Comparison of ENCODE assay signal across 8 cellular contexts in the genomic region with DNA sequence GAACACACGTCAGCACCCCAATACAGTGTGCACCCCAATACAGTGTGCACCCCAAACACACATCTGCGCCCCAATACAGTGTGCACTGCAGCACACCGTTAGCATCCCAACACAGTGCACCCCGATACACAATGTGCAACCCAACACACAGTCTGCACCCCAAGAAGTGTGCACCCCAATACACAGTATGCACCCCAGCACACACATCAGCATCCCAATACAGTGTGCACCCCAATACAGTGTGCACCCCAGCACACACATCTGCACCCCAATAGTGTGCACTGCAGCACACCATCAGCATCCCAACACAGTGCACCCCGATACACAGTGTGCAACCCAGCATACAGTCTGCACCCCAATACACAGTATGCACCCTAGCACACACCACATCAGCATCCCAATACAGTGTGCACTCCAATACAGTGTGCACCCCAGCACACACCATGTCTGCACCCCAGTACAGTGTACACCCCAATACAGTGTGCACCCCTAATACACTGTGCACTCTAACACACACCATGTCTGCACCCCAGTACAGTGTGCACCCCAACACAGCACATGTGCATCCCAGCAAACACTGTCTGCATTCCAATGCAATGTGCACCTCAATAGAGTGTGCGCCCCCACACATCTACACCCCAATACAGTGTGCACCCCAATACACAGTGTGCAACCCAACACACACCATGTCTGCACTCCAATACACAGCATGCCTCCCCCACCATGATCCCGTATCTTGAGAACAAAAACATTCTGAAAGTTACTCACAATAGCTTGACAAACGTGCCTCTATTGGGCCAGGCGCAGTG. TPM values are rescaled to one million over a fixed set of nuclear protein-coding genes. Genes with fewer than 3 reads are reported as not detected.
DNase-seq lines count a peak whose midpoint lies in the region; ATAC-seq and TF ChIP-seq lines count a peak whose summit lies in the region.

No MANE protein-coding gene starts in this region.

- no peaks in the 10 kb centered on the region for H3F3A ChIP-seq in neural cell (ENCODE audit: insufficient read depth, low read length, poor library complexity, severe bottlenecking)

- TF ChIP-seq RAD21 in neural cell (conservative IDR thresholded peaks at IDR 0.05): no peak

- DNase-seq in caudate nucleus (lab: John Stamatoyannopoulos, UW) (no peak), posterior vena cava (ENCODE audit: low spot score) (no peak), COLO829 (ENCODE audit: low spot score) (no peak), NCI-H2081 treated with DMSO at 0.1 percent for 48 hours (lab: John Stamatoyannopoulos, UW) (no peak)
- DNase-seq in effector CD8-positive, alpha-beta T cell (lab: John Stamatoyannopoulos, UW): no peak

- H3K9ac ChIP-seq in neural cell (ENCODE audit: low read length): peak overlapping the region; percentile 79

- H3K4me2 ChIP-seq in neural cell (ENCODE audit: low read length): peak overlapping the region; percentile 22

- H3K9me2 ChIP-seq in neural cell (ENCODE audit: insufficient read depth, low read length): no peaks in the 10 kb centered on the region

- TF ChIP-seq EP300 in neural cell (conservative IDR thresholded peaks at IDR 0.05; ENCODE audit: poor library complexity, severe bottlenecking): no peak

- no peak overlapping the region for H2AFZ ChIP-seq in neural cell (ENCODE audit: low read depth, low read length)

- H3K27ac ChIP-seq in caudate nucleus (ENCODE audit: low read depth, low read length) (peak overlapping the region; percentile 84), neural cell (ENCODE audit: low read length) (peak overlapping the region; percentile 75)

- intact Hi-C loops in posterior vena cava (cut with DNase I): no loop called here

- H3K79me2 ChIP-seq in neural cell (replicated peaks; ENCODE audit: insufficient read depth, low read length): peaks cover 28% of the 10 kb centered on the region

- H3K36me3 ChIP-seq in neural cell (ENCODE audit: insufficient read depth, low read length): no peaks in the 10 kb centered on the region

- H3K4me3 ChIP-seq in neural cell (ENCODE audit: low read length): peak overlapping the region; percentile 85

- ATAC-seq in GM18498 (IDR thresholded peaks at IDR 0.05; ENCODE audit: unreplicated experiment): peak; percentile 0
- ATAC-seq in HG03565 (IDR thresholded peaks at IDR 0.05; ENCODE audit: unreplicated experiment): peak; percentile 2

- no peak for TF ChIP-seq CTCF in neural cell (IDR thresholded peaks at IDR 0.05; ENCODE audit: poor library complexity, severe bottlenecking)

- H3K27me3 ChIP-seq in neural cell (ENCODE audit: insufficient read depth, low read depth, low read length): no peaks in the 10 kb centered on the region

- no peaks in the 10 kb centered on the region for H4K20me1 ChIP-seq in neural cell (ENCODE audit: insufficient read depth)

- H3K9me3 ChIP-seq in neural cell (ENCODE audit: low read length): no peaks in the 10 kb centered on the region

TF ChIP-seq in neural cell, 6 proteins besides CTCF, POLR2A, EP300 and RAD21:
- no peak for TF ChIP-seq POLR2AphosphoS5 (IDR thresholded peaks at IDR 0.05)
- no peak for TF ChIP-seq MXI1 (conservative IDR thresholded peaks at IDR 0.05; ENCODE audit: poor library complexity, severe bottlenecking)
- no peak for TF ChIP-seq SMC3 (conservative IDR thresholded peaks at IDR 0.05; ENCODE audit: poor library complexity)
- no peak for TF ChIP-seq EZH2 (IDR thresholded peaks at IDR 0.05; ENCODE audit: borderline replicate concordance, insufficient read depth, low read length, poor library complexity, severe bottlenecking)
- TF ChIP-seq, protein P1, sequence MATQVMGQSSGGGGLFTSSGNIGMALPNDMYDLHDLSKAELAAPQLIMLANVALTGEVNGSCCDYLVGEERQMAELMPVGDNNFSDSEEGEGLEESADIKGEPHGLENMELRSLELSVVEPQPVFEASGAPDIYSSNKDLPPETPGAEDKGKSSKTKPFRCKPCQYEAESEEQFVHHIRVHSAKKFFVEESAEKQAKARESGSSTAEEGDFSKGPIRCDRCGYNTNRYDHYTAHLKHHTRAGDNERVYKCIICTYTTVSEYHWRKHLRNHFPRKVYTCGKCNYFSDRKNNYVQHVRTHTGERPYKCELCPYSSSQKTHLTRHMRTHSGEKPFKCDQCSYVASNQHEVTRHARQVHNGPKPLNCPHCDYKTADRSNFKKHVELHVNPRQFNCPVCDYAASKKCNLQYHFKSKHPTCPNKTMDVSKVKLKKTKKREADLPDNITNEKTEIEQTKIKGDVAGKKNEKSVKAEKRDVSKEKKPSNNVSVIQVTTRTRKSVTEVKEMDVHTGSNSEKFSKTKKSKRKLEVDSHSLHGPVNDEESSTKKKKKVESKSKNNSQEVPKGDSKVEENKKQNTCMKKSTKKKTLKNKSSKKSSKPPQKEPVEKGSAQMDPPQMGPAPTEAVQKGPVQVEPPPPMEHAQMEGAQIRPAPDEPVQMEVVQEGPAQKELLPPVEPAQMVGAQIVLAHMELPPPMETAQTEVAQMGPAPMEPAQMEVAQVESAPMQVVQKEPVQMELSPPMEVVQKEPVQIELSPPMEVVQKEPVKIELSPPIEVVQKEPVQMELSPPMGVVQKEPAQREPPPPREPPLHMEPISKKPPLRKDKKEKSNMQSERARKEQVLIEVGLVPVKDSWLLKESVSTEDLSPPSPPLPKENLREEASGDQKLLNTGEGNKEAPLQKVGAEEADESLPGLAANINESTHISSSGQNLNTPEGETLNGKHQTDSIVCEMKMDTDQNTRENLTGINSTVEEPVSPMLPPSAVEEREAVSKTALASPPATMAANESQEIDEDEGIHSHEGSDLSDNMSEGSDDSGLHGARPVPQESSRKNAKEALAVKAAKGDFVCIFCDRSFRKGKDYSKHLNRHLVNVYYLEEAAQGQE (IDR thresholded peaks at IDR 0.05; ENCODE audit: borderline replicate concordance): no peak
- no peak for TF ChIP-seq TAF1 (IDR thresholded peaks at IDR 0.05; ENCODE audit: low read depth)
TF ChIP-seq in neural cell: peak in this region for 0.

RNA-seq across cellular contexts. Expression of gene CARS2, which starts 0.9 kb away (rescaled TPM):
- polyA plus RNA-seq in neural cell: 92.2 and 93.1 TPM in 2 replicates
- polyA minus RNA-seq in neural cell: 47.0 and 49.4 TPM in 2 replicates
- 10 to 100 TPM; 43.7 to 46.9 TPM for total RNA-seq in posterior vena cava

RNA-seq across cellular contexts. Expression of gene ING1, which starts 6.7 kb away (rescaled TPM):
- polyA plus RNA-seq in neural cell: 23.2 and 28.5 TPM in 2 replicates
- polyA minus RNA-seq in neural cell: 35.3 and 39.5 TPM in 2 replicates
- total RNA-seq in posterior vena cava: 1 to 10 TPM; 7.0 to 9.5 TPM
